8 cellular contexts compared by ENCODE assay signal in genomic region chrX:78103656-78104446, GRCh38. TPM values are rescaled to one million over a fixed set of nuclear protein-coding genes. Genes with fewer than 3 reads are reported as not detected.
DNase-seq lines count a peak whose midpoint lies in the region; ATAC-seq and TF ChIP-seq lines count a peak whose summit lies in the region.

TSS of gene PGK1 (plus strand) at chrX:78104248. CDS start at chrX:78104341, 93 bp downstream.

- H3K27me3 Mint-ChIP-seq in activated T-helper 2 cell treated with anti-CD3 and anti-CD28 coated beads, Interferon-gamma antibody, Interleukin-2, Interleukin-4, amounts not matched to agents 10 μg/mL and 5 μg/mL and 100 μg/mL, durations not matched to agents 14 hours and 24 hours and 36 hours (ENCODE audit: low read depth), result no peaks in the 10 kb centered on the region
- H3K27me3 Mint-ChIP-seq in natural killer cell (ENCODE audit: low read depth in 2 of 2), result no peaks in the 10 kb centered on the region

- H3K36me3 Mint-ChIP-seq in activated T-helper 2 cell treated with anti-CD3 and anti-CD28 coated beads, Interferon-gamma antibody, Interleukin-2, Interleukin-4, amounts not matched to agents 10 μg/mL and 5 μg/mL and 100 μg/mL, durations not matched to agents 14 hours and 24 hours and 36 hours (ENCODE audit: low read depth), result peaks cover 41% of the 10 kb centered on the region
- no peaks in the 10 kb centered on the region for H3K36me3 Mint-ChIP-seq in natural killer cell

- intact Hi-C loops in activated T-helper 2 cell treated with anti-CD3 and anti-CD28 coated beads, Interferon-gamma antibody, Interleukin-2, Interleukin-4, amounts not matched to agents 10 μg/mL and 5 μg/mL and 100 μg/mL, durations not matched to agents 14 hours and 24 hours and 36 hours (cut with micrococcal nuclease), result loop anchor here (1.0 to 10.0 kb wide), 7 partner anchors 19 to 841 kb away; partner anchors contain the start of genes ATP7A, ATRX, COX7B and P2RY10
- intact Hi-C loops in natural killer cell (cut with micrococcal nuclease), result loop anchor here (1.0 to 5.0 kb wide), 3 partner anchors 31 to 205 kb away; partner anchors contain the start of genes ATP7A and COX7B

- peak; percentile 93 to 99 (median 93) for ATAC-seq in natural killer cell

- H3K4me1 Mint-ChIP-seq in activated T-helper 2 cell treated with anti-CD3 and anti-CD28 coated beads, Interferon-gamma antibody, Interleukin-2, Interleukin-4, amounts not matched to agents 10 μg/mL and 5 μg/mL and 100 μg/mL, durations not matched to agents 14 hours and 24 hours and 36 hours (ENCODE audit: low read depth), result peaks cover 32% of the 10 kb centered on the region
- H3K4me1 Mint-ChIP-seq in natural killer cell, result peaks cover 31 to 39% of the 10 kb centered on the region in 2 donors

- TF ChIP-seq CTCF in LNCaP clone FGC (IDR thresholded peaks at IDR 0.05; ENCODE audit: control insufficient read depth, extremely low read depth, insufficient read depth), result no peak
- no peak for TF ChIP-seq CTCF in RWPE1 (conservative IDR thresholded peaks at IDR 0.05; ENCODE audit: low read depth)
- no peak for TF ChIP-seq CTCF in fibroblast of mammary gland (conservative IDR thresholded peaks at IDR 0.05; ENCODE audit: control insufficient read depth, insufficient read depth, low read depth, low read length)
- TF ChIP-seq CTCF in natural killer cell (IDR thresholded peaks at IDR 0.05), result no peak

- H3K4me3 ChIP-seq in LNCaP clone FGC (ENCODE audit: low read depth, low read length) (peak within 1 kb of the TSS; percentile 97), fibroblast of mammary gland (ENCODE audit: control insufficient read depth, low read depth, low read length) (peak within 1 kb of the TSS; percentile 90)

- peaks cover 7% of the 10 kb centered on the region for H3K9me3 Mint-ChIP-seq in activated T-helper 2 cell treated with anti-CD3 and anti-CD28 coated beads, Interferon-gamma antibody, Interleukin-2, Interleukin-4, amounts not matched to agents 10 μg/mL and 5 μg/mL and 100 μg/mL, durations not matched to agents 14 hours and 24 hours and 36 hours
- no peaks in the 10 kb centered on the region for H3K9me3 Mint-ChIP-seq in natural killer cell

- peak within 1 kb of the TSS; percentile 96 for H3K4me3 Mint-ChIP-seq in activated T-helper 2 cell treated with anti-CD3 and anti-CD28 coated beads, Interferon-gamma antibody, Interleukin-2, Interleukin-4, amounts not matched to agents 10 μg/mL and 5 μg/mL and 100 μg/mL, durations not matched to agents 14 hours and 24 hours and 36 hours (ENCODE audit: low read depth)
- peak within 1 kb of the TSS; percentile 88 for H3K4me3 Mint-ChIP-seq in natural killer cell

- H3K27ac Mint-ChIP-seq in activated T-helper 2 cell treated with anti-CD3 and anti-CD28 coated beads, Interferon-gamma antibody, Interleukin-2, Interleukin-4, amounts not matched to agents 10 μg/mL and 5 μg/mL and 100 μg/mL, durations not matched to agents 14 hours and 24 hours and 36 hours, result peak within 1 kb of the TSS; percentile 87
- peak within 1 kb of the TSS; percentile 87 to 91 for H3K27ac Mint-ChIP-seq in natural killer cell

- DNase-seq in Daoy (ENCODE audit: low read depth) (peak; percentile 97), GOT3 (lab: John Stamatoyannopoulos, UW) (peak; percentile 86), LNCaP clone FGC (ENCODE audit: low read depth) (peak; percentile 86), RWPE1 (ENCODE audit: low spot score) (peak; percentile 88), fibroblast of mammary gland (ENCODE audit: low read depth) (peak; percentile 93), natural killer cell (peak; percentile 88)
- DNase-seq in activated T-helper 2 cell treated with anti-CD3 and anti-CD28 coated beads, Interferon-gamma antibody, Interleukin-2, Interleukin-4, amounts not matched to agents 10 μg/mL and 5 μg/mL and 100 μg/mL, durations not matched to agents 14 hours and 24 hours and 36 hours (ENCODE audit: low spot score), result peak; percentile 93
- peak; percentile 92 for DNase-seq in stimulated activated naive CD4-positive, alpha-beta T cell treated with Interleukin-2 at 50 U/mL for 16 hours (lab: John Stamatoyannopoulos, UW)

- CTCF ChIA-PET in RWPE1 (lab: Yijun Ruan, JAX), result no interaction called here

- POLR2A ChIA-PET in RWPE1 (lab: Yijun Ruan, JAX; ENCODE audit: low non-redundant PET), result no interaction called here

- H3K27ac ChIP-seq in RWPE1, result peak within 1 kb of the TSS; percentile 92

RNA-seq across cellular contexts. Expression of gene PGK1, which starts in this region (rescaled TPM):
- 282 and 355 TPM in 2 replicates for total RNA-seq in Daoy (2014; rRNA removed; shearing (Covaris generic))
- 1,005 and 1,045 TPM in 2 replicates for total RNA-seq in activated T-helper 2 cell treated with anti-CD3 and anti-CD28 coated beads, Interferon-gamma antibody, Interleukin-2, Interleukin-4, amounts not matched to agents 10 μg/mL and 5 μg/mL and 100 μg/mL, durations not matched to agents 14 hours and 24 hours and 36 hours
- 100 to 1,000 TPM; 200 to 205 (median 203) TPM for total RNA-seq in natural killer cell

Comparison
In these comparisons a context has a peak if more than half of its experiments do, and no peak if none do; other contexts are left out.
1. Peak in every context shown above with its lines: DNase-seq, ATAC-seq, H3K4me3 ChIP-seq and H3K27ac ChIP-seq.